12 cellular contexts compared by ENCODE assay signal in genomic region chr3:67906256-67906655, GRCh38.
A peak's percentile ranks its signal among the peaks of the same experiment; 100 is the strongest.
DNase-seq lines count a peak whose midpoint lies in the region; ATAC-seq and TF ChIP-seq lines count a peak whose summit lies in the region.
"Had no signal": no experiment of that assay in that cellular context is flagged by ENCODE, and none has a peak within 500 bp of the region (broad histone marks: within the 10 kb centered on the region; RNA-seq: fewer than 3 reads in every experiment).

No MANE protein-coding gene starts in this region.

- peaks cover 15 to 23% (median 21%) of the 10 kb centered on the region in 4 donors for H3K4me1 Mint-ChIP-seq in naive thymus-derived CD8-positive, alpha-beta T cell

- H3K4me3 ChIP-seq in BLaER1: peak overlapping the region; percentile 40
- H3K4me3 ChIP-seq in heart right ventricle: no peak overlapping the region
- H3K4me3 ChIP-seq: A549 had no signal

- peak overlapping the region; percentile 50; the same call in 1 of the 2 replicates for H3K9ac ChIP-seq in BLaER1

- H3K36me3 ChIP-seq in BLaER1: no peaks in the 10 kb centered on the region
- H3K36me3 ChIP-seq in heart right ventricle: no peaks in the 10 kb centered on the region

- H3K27me3 ChIP-seq in BLaER1 (no peaks in the 10 kb centered on the region), heart right ventricle (no peaks in the 10 kb centered on the region)

- H3K4me1 ChIP-seq in BLaER1 (peaks cover 58% of the 10 kb centered on the region), heart right ventricle (no peaks in the 10 kb centered on the region)
- H3K4me1 ChIP-seq: A549 had no signal

- peak overlapping the region; percentile 65 for H3K27ac ChIP-seq in BLaER1
- peak overlapping the region; percentile 37; the same call in 1 of the 2 replicates for H3K27ac ChIP-seq in VCaP
- H3K27ac ChIP-seq in heart right ventricle: no peak overlapping the region
- H3K27ac ChIP-seq: A549, HL-60 had no signal

- H4K20me1 ChIP-seq in BLaER1: no peaks in the 10 kb centered on the region

- WGBS in heart right ventricle, 2 donors: 60 to 67% methylated on average over 5 of the region's 5 CpGs

- peak overlapping the region in 1 of 10 donors; percentile 60 for H3K27ac Mint-ChIP-seq in naive thymus-derived CD8-positive, alpha-beta T cell
- H3K27ac Mint-ChIP-seq: CD4-positive, CD25-positive, alpha-beta regulatory T cell had no signal

- peak overlapping the region in 6 of 10 donors; percentile 7 to 42 (median 26) for H3K4me3 Mint-ChIP-seq in naive thymus-derived CD8-positive, alpha-beta T cell
- H3K4me3 Mint-ChIP-seq: CD4-positive, CD25-positive, alpha-beta regulatory T cell had no signal

- H3K9me3 Mint-ChIP-seq in naive thymus-derived CD8-positive, alpha-beta T cell: no peaks in the 10 kb centered on the region

- intact Hi-C loops in heart right ventricle (cut with DNase I): no loop called here

- no peaks in the 10 kb centered on the region for H3K36me3 Mint-ChIP-seq in naive thymus-derived CD8-positive, alpha-beta T cell
- H3K36me3 Mint-ChIP-seq: CD4-positive, CD25-positive, alpha-beta regulatory T cell had no signal

- POLR2A ChIA-PET in naive thymus-derived CD8-positive, alpha-beta T cell (lab: Charles Lee): no interaction called here

- no peak for ATAC-seq in naive thymus-derived CD8-positive, alpha-beta T cell
- ATAC-seq in heart right ventricle (no peak), GM19455 (IDR thresholded peaks at IDR 0.05; ENCODE audit: unreplicated experiment) (no peak)
- ATAC-seq: A549, HCT116 had no signal

- no peaks in the 10 kb centered on the region for H3K27me3 Mint-ChIP-seq in naive thymus-derived CD8-positive, alpha-beta T cell

- peaks cover 7% of the 10 kb centered on the region for H3K9me3 ChIP-seq in BLaER1
- H3K9me3 ChIP-seq in heart right ventricle: peaks cover 0 to 4% (median 0%) of the 10 kb centered on the region in 11 donors
- H3K9me3 ChIP-seq: A549 had no signal

- peak; percentile 35 for DNase-seq in Ammon's horn (ENCODE audit: low spot score)
- peak in 1 of 10 donors; percentile 2 for DNase-seq in naive thymus-derived CD8-positive, alpha-beta T cell
- no peak for DNase-seq in heart right ventricle
- DNase-seq: CD4-positive, CD25-positive, alpha-beta regulatory T cell; DMS53; GF-D8 had no signal

- peak overlapping the region; percentile 76 for H3K4me2 ChIP-seq in BLaER1
- H3K4me2 ChIP-seq: A549 had no signal

- TF ChIP-seq CTCF in VCaP (conservative IDR thresholded peaks at IDR 0.05) (no peak), heart right ventricle (IDR thresholded peaks at IDR 0.05) (no peak)

Comparison
In these comparisons a context has a peak if more than half of its experiments do, and no peak if none do; other contexts are left out.
1. H3K27ac ChIP-seq: peak in BLaER1 (single experiment) and VCaP (single experiment); none in heart right ventricle (0 of 10).